ENCODE assay signal across 1 cellular context in genomic region chr3:113194747-113195400, GRCh38.
A peak's percentile ranks its signal among the peaks of the same experiment; 100 is the strongest.
TF ChIP-seq lines count a peak whose summit lies in the region.

No MANE protein-coding gene starts in this region.

TF ChIP-seq in HEK293, 187 proteins besides CTCF, POLR2A, EP300 and RAD21 (continued from another document):
- TF ChIP-seq PRDM6 (tag by site-specific recombination; IDR thresholded peaks at IDR 0.05), result peak; percentile 74
